In genomic region chr7:45092100-45092930, GRCh38 we compare ENCODE assay signal across 1 cellular context.
TF ChIP-seq lines count a peak whose summit lies in the region.

No MANE protein-coding gene starts in this region.

TF ChIP-seq in IMR-90, 13 proteins besides CTCF, POLR2A, EP300 and RAD21:
- TF ChIP-seq MAFK (IDR thresholded peaks at IDR 0.05; ENCODE audit: low read depth, low read length) = no peak
- TF ChIP-seq CEBPB (IDR thresholded peaks at IDR 0.05; ENCODE audit: low read depth, low read length) = no peak
- TF ChIP-seq RFX5 (IDR thresholded peaks at IDR 0.05; ENCODE audit: low read depth, low read length) = no peak
- TF ChIP-seq ELK1 (IDR thresholded peaks at IDR 0.05; ENCODE audit: borderline replicate concordance, low read depth, low read length) = no peak
- TF ChIP-seq BHLHE40 (IDR thresholded peaks at IDR 0.05; ENCODE audit: low read depth, low read length) = no peak
- TF ChIP-seq SMC3 (IDR thresholded peaks at IDR 0.05; ENCODE audit: low read depth, low read length) = no peak
- no peak for TF ChIP-seq USF2 (IDR thresholded peaks at IDR 0.05; ENCODE audit: low read depth, low read length)
TF ChIP-seq in IMR-90: peak in this region for 0.
